ENCODE assay signal across 9 cellular contexts in the genomic region with DNA sequence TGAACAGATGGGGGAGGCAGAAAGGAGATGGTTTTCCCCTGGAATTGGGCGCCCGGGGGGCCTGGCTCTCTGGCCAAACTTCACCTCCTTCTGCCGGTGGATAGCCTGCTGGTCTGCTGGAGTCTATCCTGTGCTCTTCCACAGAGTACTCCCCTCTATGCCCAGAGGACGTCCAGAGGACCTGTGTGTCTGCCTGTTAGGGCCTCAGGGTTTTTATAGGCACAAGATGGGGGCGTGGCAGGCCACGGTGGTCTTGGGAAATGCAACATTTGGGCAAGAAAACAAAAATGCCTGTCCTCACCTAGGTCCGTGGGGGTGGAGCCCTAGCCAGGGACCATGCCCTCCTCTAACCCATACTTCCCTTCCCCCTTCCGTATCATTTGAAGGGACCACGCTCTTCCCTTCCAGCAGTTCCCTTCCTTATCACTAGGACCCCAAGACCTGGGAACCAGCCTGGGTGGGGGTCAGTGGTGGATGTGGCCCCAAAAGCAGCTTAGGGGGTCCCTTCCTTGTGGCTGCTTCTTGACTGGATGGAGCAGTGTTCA. TPM values are rescaled to one million over a fixed set of nuclear protein-coding genes. Genes with fewer than 3 reads are reported as not detected.
DNase-seq lines count a peak whose midpoint lies in the region; ATAC-seq, FAIRE-seq and TF ChIP-seq lines count a peak whose summit lies in the region.
"Had no signal": no experiment of that assay in that cellular context is flagged by ENCODE, and none has a peak within 500 bp of the region (broad histone marks: within the 10 kb centered on the region; RNA-seq: fewer than 3 reads in every experiment).

No MANE protein-coding gene starts in this region.

- H3K79me2 ChIP-seq in astrocyte (ENCODE audit: insufficient read depth, low read length) (no peaks in the 10 kb centered on the region), hepatocyte (no peaks in the 10 kb centered on the region)

- no peaks in the 10 kb centered on the region for H3K36me3 ChIP-seq in astrocyte (ENCODE audit: insufficient read depth, low read length)
- H3K36me3 ChIP-seq in right lobe of liver, result no peaks in the 10 kb centered on the region
- H3K36me3 ChIP-seq in hepatocyte (replicated peaks; ENCODE audit: insufficient read depth, low read depth), result no peaks in the 10 kb centered on the region
- H3K36me3 ChIP-seq: SJSA1 had no signal

- peak overlapping the region; percentile 44 for H3K4me3 ChIP-seq in astrocyte (ENCODE audit: insufficient read depth, low read depth, low read length)
- H3K4me3 ChIP-seq in right lobe of liver, result peak overlapping the region; percentile 31 to 59 (median 53)
- H3K4me3 ChIP-seq in hepatocyte, result no peak overlapping the region
- H3K4me3 ChIP-seq: SJSA1 had no signal

- TF ChIP-seq POLR2A in right lobe of liver (IDR thresholded peaks at IDR 0.05), result no peak

- H4K20me1 ChIP-seq in astrocyte (ENCODE audit: insufficient read depth, low read length) (no peaks in the 10 kb centered on the region), hepatocyte (ENCODE audit: insufficient read depth, poor library complexity, severe bottlenecking) (no peaks in the 10 kb centered on the region)

- ATAC-seq in right lobe of liver, result no peak

- H3K9ac ChIP-seq in astrocyte (ENCODE audit: low read length), result peak overlapping the region; percentile 71

- no peak for DNase-seq in activated naive CD4-positive, alpha-beta T cell treated with anti-CD3 and anti-CD28 coated beads for 36 hours
- DNase-seq in activated naive CD4-positive, alpha-beta T cell treated with Interleukin-2 at 50 U/mL for 16 hours, result no peak
- DNase-seq in astrocyte (ENCODE audit: low read depth), result no peak
- DNase-seq in right lobe of liver, result no peak
- DNase-seq in type B pancreatic cell (ENCODE audit: extremely low spot score, unreplicated experiment), result no peak
- no peak for DNase-seq in effector CD4-positive, alpha-beta T cell
- no peak for DNase-seq in hepatocyte (ENCODE audit: low spot score)
- no peak for DNase-seq in dedifferentiated amniotic fluid mesenchymal stem cell (ENCODE audit: extremely low spot score)

- 94% methylated on average over 3 of the region's 9 CpGs for WGBS in right lobe of liver (ENCODE audit: insufficient coverage, low coverage, low lambda C conversion rate, missing lambda C conversion rate)
- WGBS in hepatocyte (ENCODE audit: low lambda C conversion rate, missing lambda C conversion rate), result 94% methylated on average over 9 of the region's 9 CpGs

- H3K4me1 Mint-ChIP-seq in activated naive CD4-positive, alpha-beta T cell treated with anti-CD3 and anti-CD28 coated beads for 36 hours (ENCODE audit: low read depth), result peaks cover 15% of the 10 kb centered on the region
- H3K4me1 Mint-ChIP-seq in astrocyte (ENCODE audit: low read depth, unreplicated experiment) (peaks cover under 1% of the 10 kb centered on the region), type B pancreatic cell (ENCODE audit: unreplicated experiment) (no peaks in the 10 kb centered on the region)

- H3K4me1 ChIP-seq in astrocyte (ENCODE audit: insufficient read depth, low read length), result no peaks in the 10 kb centered on the region
- H3K4me1 ChIP-seq in right lobe of liver, result no peaks in the 10 kb centered on the region
- H3K4me1 ChIP-seq in hepatocyte (ENCODE audit: insufficient read depth), result no peaks in the 10 kb centered on the region
- H3K4me1 ChIP-seq: SJSA1 had no signal

- peak overlapping the region; percentile 81 for H3K4me2 ChIP-seq in astrocyte (ENCODE audit: low read length)
- H3K4me2 ChIP-seq in hepatocyte, result no peak overlapping the region

- CTCF ChIA-PET in activated naive CD4-positive, alpha-beta T cell treated with anti-CD3 and anti-CD28 coated beads for 36 hours (lab: Charles Lee), result no interaction called here

- no peak for TF ChIP-seq CTCF in astrocyte (IDR thresholded peaks at IDR 0.05; ENCODE audit: insufficient read depth, low read depth, low read length)
- TF ChIP-seq CTCF in right lobe of liver (IDR thresholded peaks at IDR 0.05), result no peak
- TF ChIP-seq CTCF in type B pancreatic cell (conservative IDR thresholded peaks at IDR 0.05), result no peak
- TF ChIP-seq CTCF in hepatocyte (IDR thresholded peaks at IDR 0.05; ENCODE audit: poor library complexity), result no peak

- H3K9me2 ChIP-seq in hepatocyte (replicated peaks; ENCODE audit: insufficient read depth), result no peaks in the 10 kb centered on the region

- H3K9me3 ChIP-seq in astrocyte (ENCODE audit: insufficient read depth, low read depth, low read length), result no peaks in the 10 kb centered on the region
- no peaks in the 10 kb centered on the region for H3K9me3 ChIP-seq in right lobe of liver
- no peaks in the 10 kb centered on the region for H3K9me3 ChIP-seq in hepatocyte (ENCODE audit: low read depth)
- H3K9me3 ChIP-seq: SJSA1 had no signal

- H2AFZ ChIP-seq in astrocyte (ENCODE audit: low read depth, low read length) (peak overlapping the region; percentile 67), hepatocyte (no peak overlapping the region)

- H3K9me3 Mint-ChIP-seq in activated naive CD4-positive, alpha-beta T cell treated with anti-CD3 and anti-CD28 coated beads for 36 hours, result no peaks in the 10 kb centered on the region
- H3K9me3 Mint-ChIP-seq in astrocyte (ENCODE audit: unreplicated experiment), result no peaks in the 10 kb centered on the region
- no peaks in the 10 kb centered on the region for H3K9me3 Mint-ChIP-seq in type B pancreatic cell

- no peaks in the 10 kb centered on the region for H3K36me3 Mint-ChIP-seq in activated naive CD4-positive, alpha-beta T cell treated with anti-CD3 and anti-CD28 coated beads for 36 hours (ENCODE audit: low read depth)
- H3K36me3 Mint-ChIP-seq in astrocyte (ENCODE audit: low read depth, unreplicated experiment) (peaks cover under 1% of the 10 kb centered on the region), type B pancreatic cell (no peaks in the 10 kb centered on the region)

- no peak overlapping the region for H3K27ac ChIP-seq in astrocyte (ENCODE audit: low read depth, low read length)
- H3K27ac ChIP-seq in right lobe of liver, result no peak overlapping the region
- no peak overlapping the region for H3K27ac ChIP-seq in hepatocyte
- H3K27ac ChIP-seq: SJSA1 had no signal

- H3K27me3 ChIP-seq in astrocyte (ENCODE audit: insufficient read depth, low read length) (no peaks in the 10 kb centered on the region), right lobe of liver (no peaks in the 10 kb centered on the region), hepatocyte (no peaks in the 10 kb centered on the region)

- H3K27me3 Mint-ChIP-seq in activated naive CD4-positive, alpha-beta T cell treated with anti-CD3 and anti-CD28 coated beads for 36 hours (ENCODE audit: low read depth), result no peaks in the 10 kb centered on the region
- H3K27me3 Mint-ChIP-seq in astrocyte (ENCODE audit: low read depth, unreplicated experiment) (no peaks in the 10 kb centered on the region), type B pancreatic cell (no peaks in the 10 kb centered on the region)

- peak overlapping the region; percentile 86 for H3K4me3 Mint-ChIP-seq in activated naive CD4-positive, alpha-beta T cell treated with anti-CD3 and anti-CD28 coated beads for 36 hours
- H3K4me3 Mint-ChIP-seq in astrocyte (ENCODE audit: unreplicated experiment) (no peak overlapping the region), type B pancreatic cell (peak overlapping the region; percentile 77)

- FAIRE-seq in astrocyte (lab: Jason Lieb, UNC), result no peak

- intact Hi-C loops in activated naive CD4-positive, alpha-beta T cell treated with anti-CD3 and anti-CD28 coated beads for 36 hours (cut with micrococcal nuclease), result loop anchor here (5.0 kb wide), 2 partner anchors 513 to 553 kb away; a partner anchor contains a TSS
- intact Hi-C loops in right lobe of liver (cut with DNase I), result no loop called here

- H3K27ac Mint-ChIP-seq in activated naive CD4-positive, alpha-beta T cell treated with anti-CD3 and anti-CD28 coated beads for 36 hours, result peak overlapping the region; percentile 77
- H3K27ac Mint-ChIP-seq in astrocyte (ENCODE audit: unreplicated experiment), result no peak overlapping the region
- H3K27ac Mint-ChIP-seq in type B pancreatic cell, result peak overlapping the region; percentile 82

RNA-seq across cellular contexts. Expression of a gene that starts 53.6 kb away (rescaled TPM):
- total RNA-seq in activated naive CD4-positive, alpha-beta T cell treated with anti-CD3 and anti-CD28 coated beads for 36 hours, result 10 to 100 TPM; 12.2 to 12.6 TPM
- total RNA-seq in astrocyte, result 13.8 and 15.6 TPM in 2 replicates
- total RNA-seq in right lobe of liver, result 1 to 10 TPM; 2.9 to 4.8 (median 4.3) TPM
- total RNA-seq in type B pancreatic cell (ENCODE audit: low replicate concordance), result 16.3 and 20.2 TPM in 2 replicates
- 7.7 and 11.3 TPM in 2 replicates for total RNA-seq in hepatocyte
- 6.6 and 7.1 TPM in 2 replicates for polyA plus RNA-seq in hepatocyte
